In the genomic region with DNA sequence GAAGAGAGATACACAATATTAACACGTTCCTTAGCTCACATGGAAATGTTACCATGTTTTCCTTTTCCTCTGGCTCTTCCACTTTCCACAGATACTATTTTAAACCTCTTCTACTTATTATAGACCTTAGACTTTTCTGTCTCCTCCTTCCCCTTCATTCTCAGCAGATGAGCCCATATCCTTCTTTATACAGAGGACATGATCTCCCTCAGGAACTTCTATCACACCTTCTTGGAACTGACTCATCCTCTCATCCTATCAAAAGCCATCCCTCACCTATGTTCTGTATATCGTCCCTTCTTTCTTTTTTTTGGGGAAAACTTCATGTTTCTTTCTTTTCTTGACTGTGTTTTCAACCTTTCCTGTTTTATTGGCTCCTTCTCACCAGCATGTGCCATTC, we compare ENCODE assay signal across 19 cellular contexts. TPM values are rescaled to one million over a fixed set of nuclear protein-coding genes. Genes with fewer than 3 reads are reported as not detected.
DNase-seq lines count a peak whose midpoint lies in the region; ATAC-seq and TF ChIP-seq lines count a peak whose summit lies in the region.
"Had no signal": no experiment of that assay in that cellular context is flagged by ENCODE, and none has a peak within 500 bp of the region (broad histone marks: within the 10 kb centered on the region; RNA-seq: fewer than 3 reads in every experiment).

No MANE protein-coding gene starts in this region.

- intact Hi-C loops in natural killer cell (cut with micrococcal nuclease), result no loop called here
- intact Hi-C loops in activated T-helper 1 cell treated with anti-CD3 and anti-CD28 coated beads, Interleukin-12 subunit alpha, Interleukin-12 subunit beta, Interleukin-2, Interleukin-4 antibody, amounts not matched to agents 30 ng/mL and 10 ng/mL and 1 ng/mL, durations not matched to agents 14 hours and 24 hours and 36 hours (cut with micrococcal nuclease), result no loop called here

- ATAC-seq in natural killer cell (no peak), naive B cell (ENCODE audit: low read depth in 2 of 2) (no peak)
- ATAC-seq in natural killer cell treated with Interleukin-12 subunit alpha and Interleukin-12 subunit beta and Interleukin-15 and Interleukin-18, amount 100 ng/mL, for 72 hours, result no peak
- ATAC-seq: HCT116 had no signal

- H3K36me3 Mint-ChIP-seq in natural killer cell (no peaks in the 10 kb centered on the region), naive B cell (peaks cover 16 to 28% of the 10 kb centered on the region in 2 donors), mesothelial cell of epicardium (peaks cover 23% of the 10 kb centered on the region)
- H3K36me3 Mint-ChIP-seq in natural killer cell treated with Interleukin-12 subunit alpha and Interleukin-12 subunit beta and Interleukin-15 and Interleukin-18, amount 100 ng/mL, for 72 hours, result peaks cover 10% of the 10 kb centered on the region
- H3K36me3 Mint-ChIP-seq in activated T-helper 1 cell treated with anti-CD3 and anti-CD28 coated beads, Interleukin-12 subunit alpha, Interleukin-12 subunit beta, Interleukin-2, Interleukin-4 antibody, amounts not matched to agents 30 ng/mL and 10 ng/mL and 1 ng/mL, durations not matched to agents 14 hours and 24 hours and 36 hours (ENCODE audit: low read depth), result peaks cover 18% of the 10 kb centered on the region

- H3K9me3 Mint-ChIP-seq in natural killer cell, result no peaks in the 10 kb centered on the region
- no peaks in the 10 kb centered on the region for H3K9me3 Mint-ChIP-seq in natural killer cell treated with Interleukin-12 subunit alpha and Interleukin-12 subunit beta and Interleukin-15 and Interleukin-18, amount 100 ng/mL, for 72 hours
- no peaks in the 10 kb centered on the region for H3K9me3 Mint-ChIP-seq in activated T-helper 1 cell treated with anti-CD3 and anti-CD28 coated beads, Interleukin-12 subunit alpha, Interleukin-12 subunit beta, Interleukin-2, Interleukin-4 antibody, amounts not matched to agents 30 ng/mL and 10 ng/mL and 1 ng/mL, durations not matched to agents 14 hours and 24 hours and 36 hours
- H3K9me3 Mint-ChIP-seq in naive B cell, result peaks cover 0 to 2% (median 0%) of the 10 kb centered on the region in 7 donors
- no peaks in the 10 kb centered on the region for H3K9me3 Mint-ChIP-seq in mesothelial cell of epicardium

- no peak for DNase-seq in natural killer cell
- no peak for DNase-seq in natural killer cell treated with Interleukin-12 subunit alpha and Interleukin-12 subunit beta and Interleukin-15 and Interleukin-18, amount 100 ng/mL, for 72 hours (ENCODE audit: low spot score)
- DNase-seq in activated T-helper 1 cell treated with anti-CD3 and anti-CD28 coated beads, Interleukin-12 subunit alpha, Interleukin-12 subunit beta, Interleukin-2, Interleukin-4 antibody, amounts not matched to agents 30 ng/mL and 10 ng/mL and 1 ng/mL, durations not matched to agents 14 hours and 24 hours and 36 hours (ENCODE audit: low spot score), result no peak
- no peak for DNase-seq in naive B cell
- DNase-seq in mesothelial cell of epicardium (ENCODE audit: low spot score in 2 of 2, unreplicated experiment in 2 of 2), result no peak
- no peak for DNase-seq in SKM-1 treated with dmso at 0.1 percent for 144 hours (lab: John Stamatoyannopoulos, UW; ENCODE audit: unreplicated experiment)
- DNase-seq in HEK293T (ENCODE audit: extremely low spot score), result no peak
- DNase-seq: Calu3, DMS79 treated with DMSO at 0.1 percent for 48 hours, IMR-90, NCI-H1092, NCI-H1417 treated with DMSO at 0.1 percent for 48 hours, NCI-H1694 treated with DMSO at 0.1 percent for 48 hours, NCI-H2081, NCI-H2227 treated with DMSO at 0.1 percent for 48 hours, NCI-H526 treated with DMSO at 0.1 percent for 48 hours, PC-9, SHP77 had no signal

- TF ChIP-seq CTCF in natural killer cell (IDR thresholded peaks at IDR 0.05) (no peak), mesothelial cell of epicardium (IDR thresholded peaks at IDR 0.05; ENCODE audit: unreplicated experiment) (no peak)

- H3K4me3 Mint-ChIP-seq in natural killer cell (no peak overlapping the region), naive B cell (no peak overlapping the region), mesothelial cell of epicardium (no peak overlapping the region)
- H3K4me3 Mint-ChIP-seq in natural killer cell treated with Interleukin-12 subunit alpha and Interleukin-12 subunit beta and Interleukin-15 and Interleukin-18, amount 100 ng/mL, for 72 hours, result no peak overlapping the region
- H3K4me3 Mint-ChIP-seq in activated T-helper 1 cell treated with anti-CD3 and anti-CD28 coated beads, Interleukin-12 subunit alpha, Interleukin-12 subunit beta, Interleukin-2, Interleukin-4 antibody, amounts not matched to agents 30 ng/mL and 10 ng/mL and 1 ng/mL, durations not matched to agents 14 hours and 24 hours and 36 hours, result no peak overlapping the region

- H3K27me3 Mint-ChIP-seq in natural killer cell (ENCODE audit: low read depth in 2 of 2) (no peaks in the 10 kb centered on the region), naive B cell (no peaks in the 10 kb centered on the region), mesothelial cell of epicardium (ENCODE audit: low read depth) (no peaks in the 10 kb centered on the region)
- no peaks in the 10 kb centered on the region for H3K27me3 Mint-ChIP-seq in natural killer cell treated with Interleukin-12 subunit alpha and Interleukin-12 subunit beta and Interleukin-15 and Interleukin-18, amount 100 ng/mL, for 72 hours
- no peaks in the 10 kb centered on the region for H3K27me3 Mint-ChIP-seq in activated T-helper 1 cell treated with anti-CD3 and anti-CD28 coated beads, Interleukin-12 subunit alpha, Interleukin-12 subunit beta, Interleukin-2, Interleukin-4 antibody, amounts not matched to agents 30 ng/mL and 10 ng/mL and 1 ng/mL, durations not matched to agents 14 hours and 24 hours and 36 hours (ENCODE audit: insufficient read depth)

- H3K4me1 Mint-ChIP-seq in natural killer cell (peaks cover 76 to 77% of the 10 kb centered on the region in 2 donors), naive B cell (peaks cover 63 to 89% (median 82%) of the 10 kb centered on the region in 3 donors), mesothelial cell of epicardium (peaks cover 14% of the 10 kb centered on the region)
- H3K4me1 Mint-ChIP-seq in natural killer cell treated with Interleukin-12 subunit alpha and Interleukin-12 subunit beta and Interleukin-15 and Interleukin-18, amount 100 ng/mL, for 72 hours (ENCODE audit: low read depth in 2 of 2), result peaks cover 44 to 63% of the 10 kb centered on the region in 2 donors
- peaks cover 13% of the 10 kb centered on the region for H3K4me1 Mint-ChIP-seq in activated T-helper 1 cell treated with anti-CD3 and anti-CD28 coated beads, Interleukin-12 subunit alpha, Interleukin-12 subunit beta, Interleukin-2, Interleukin-4 antibody, amounts not matched to agents 30 ng/mL and 10 ng/mL and 1 ng/mL, durations not matched to agents 14 hours and 24 hours and 36 hours (ENCODE audit: low read depth)

- CTCF ChIA-PET in HEK293T (lab: Yijun Ruan, JAX), result no interaction called here

- H3K27ac Mint-ChIP-seq in natural killer cell (peak overlapping the region; percentile 1 to 60), naive B cell (peak overlapping the region in 5 of 6 donors; percentile 6 to 80 (median 30)), mesothelial cell of epicardium (no peak overlapping the region)
- H3K27ac Mint-ChIP-seq in natural killer cell treated with Interleukin-12 subunit alpha and Interleukin-12 subunit beta and Interleukin-15 and Interleukin-18, amount 100 ng/mL, for 72 hours, result no peak overlapping the region
- peak overlapping the region; percentile 21 for H3K27ac Mint-ChIP-seq in activated T-helper 1 cell treated with anti-CD3 and anti-CD28 coated beads, Interleukin-12 subunit alpha, Interleukin-12 subunit beta, Interleukin-2, Interleukin-4 antibody, amounts not matched to agents 30 ng/mL and 10 ng/mL and 1 ng/mL, durations not matched to agents 14 hours and 24 hours and 36 hours

- POLR2A ChIA-PET in HEK293T (lab: Yijun Ruan, JAX), result no interaction called here

TF ChIP-seq in HEK293T, 16 proteins besides CTCF, POLR2A, EP300 and RAD21:
- TF ChIP-seq HDGF (IDR thresholded peaks at IDR 0.05; ENCODE audit: borderline replicate concordance) (no peak), FOXK2 (IDR thresholded peaks at IDR 0.05) (no peak)

RNA-seq across cellular contexts. Expression of gene MTPN, which starts 20.8 kb away (rescaled TPM):
- total RNA-seq in natural killer cell, result 100 to 1,000 TPM; 161 to 170 (median 165) TPM
- total RNA-seq in natural killer cell treated with Interleukin-12 subunit alpha and Interleukin-12 subunit beta and Interleukin-15 and Interleukin-18, amount 100 ng/mL, for 72 hours, result 100 to 1,000 TPM; 148 to 190 TPM
- 117 and 119 TPM in 2 replicates for total RNA-seq in activated T-helper 1 cell treated with anti-CD3 and anti-CD28 coated beads, Interleukin-12 subunit alpha, Interleukin-12 subunit beta, Interleukin-2, Interleukin-4 antibody, amounts not matched to agents 30 ng/mL and 10 ng/mL and 1 ng/mL, durations not matched to agents 14 hours and 24 hours and 36 hours
- 100 to 1,000 TPM; 203 to 341 (median 281) TPM for polyA plus RNA-seq in naive B cell (ENCODE audit: low read depth in 6 of 6)
- total RNA-seq in mesothelial cell of epicardium, result 112 to 115 TPM (median 114 TPM) in 3 replicates

Comparison
In these comparisons a context has a peak if more than half of its experiments do, and no peak if none do; other contexts are left out.
1. H3K27ac Mint-ChIP-seq: peak in natural killer cell (2 of 2), activated T-helper 1 cell treated with anti-CD3 and anti-CD28 coated beads, Interleukin-12 subunit alpha, Interleukin-12 subunit beta, Interleukin-2, Interleukin-4 antibody, amounts not matched to agents 30 ng/mL and 10 ng/mL and 1 ng/mL, durations not matched to agents 14 hours and 24 hours and 36 hours (single experiment) and naive B cell (5 of 6); none in natural killer cell treated with Interleukin-12 subunit alpha and Interleukin-12 subunit beta and Interleukin-15 and Interleukin-18, amount 100 ng/mL, for 72 hours (0 of 2) and mesothelial cell of epicardium (single experiment).